ENCODE assay signal across 20 cellular contexts in genomic region chr15:68152342-68152741, GRCh38. TPM values are rescaled to one million over a fixed set of nuclear protein-coding genes. Genes with fewer than 3 reads are reported as not detected.
DNase-seq lines count a peak whose midpoint lies in the region; ATAC-seq, FAIRE-seq and TF ChIP-seq lines count a peak whose summit lies in the region.
"Had no signal": no experiment of that assay in that cellular context is flagged by ENCODE, and none has a peak within 500 bp of the region (broad histone marks: within the 10 kb centered on the region; RNA-seq: fewer than 3 reads in every experiment).

No MANE protein-coding gene starts in this region.

- H2AK9ac ChIP-seq in IMR-90 (replicated peaks; ENCODE audit: low read depth, low read length, poor library complexity) = no peak overlapping the region

- peak overlapping the region; percentile 2 for H3K27ac Mint-ChIP-seq in activated naive CD8-positive, alpha-beta T cell
- H3K27ac Mint-ChIP-seq in activated naive CD8-positive, alpha-beta T cell treated with anti-CD3 and anti-CD28 coated beads for 36 hours = no peak overlapping the region
- H3K27ac Mint-ChIP-seq: B cell; CD4-positive, alpha-beta T cell had no signal

- CTCF ChIA-PET in IMR-90 (lab: Yijun Ruan, JAX) = interaction anchor here (0.5 to 1.4 kb wide), 4 partner anchors 102 to 311 kb away, joined by 3 to 8 read pairs (median 4); no protein-coding TSS in a partner anchor

- no peak overlapping the region; a peak in 1 of 4 replicates for H4K8ac ChIP-seq in IMR-90 (ENCODE audit: low read depth in 2 of 2, low read length in 2 of 2)
- no peak overlapping the region for H4K8ac ChIP-seq in trophoblast cell (ENCODE audit: low read depth, low read length)

- POLR2A ChIA-PET in IMR-90 (lab: Charles Lee; ENCODE audit: unreplicated experiment) = interaction anchor here (0.6 kb wide), 1 partner anchor 193 kb away, joined by 5 read pairs; no protein-coding TSS in a partner anchor

- H3K79me2 ChIP-seq in trophoblast cell (ENCODE audit: control insufficient read depth, insufficient read depth, low read length, poor library complexity) = no peaks in the 10 kb centered on the region

- no CpG with 5 or more reads among the region's 2 CpGs for WGBS in IMR-90 (ENCODE audit: extremely low coverage in 2 of 2, insufficient read length in 1 of 2), 2 experiments
- no CpG with 5 or more reads among the region's 2 CpGs for WGBS in trophoblast cell (ENCODE audit: extremely low coverage, insufficient coverage, insufficient read length)

- dilution Hi-C loops in IMR-90 (cut with HindIII; ENCODE audit: low sequenced_read_pairs, unreplicated experiment) = no loop called here

- DNase-seq in activated naive CD8-positive, alpha-beta T cell treated with anti-CD3 and anti-CD28 coated beads for 36 hours = no peak
- no peak for DNase-seq in IMR-90
- DNase-seq in bronchial epithelial cell (ENCODE audit: low read depth) = peak; percentile 49
- DNase-seq in trophoblast cell = peak; percentile 30 to 70
- DNase-seq in NCI-H69 (lab: John Stamatoyannopoulos, UW) = no peak
- no peak for DNase-seq in SHP77 treated with DMSO at 0.1 percent for 48 hours (lab: John Stamatoyannopoulos, UW)
- no peak for DNase-seq in HuH-7.5 (ENCODE audit: low spot score)
- DNase-seq: 8988T; Caco-2; CD4-positive, alpha-beta T cell; DMS153; GDM1; GM23248; NCI-H1105 treated with DMSO at 0.1 percent for 48 hours; NCI-H1694; NCI-H2081 treated with DMSO at 0.1 percent for 48 hours; NCI-H446 treated with DMSO at 0.1 percent for 48 hours; Peyer's patch had no signal

- H2BK120ac ChIP-seq in IMR-90 (ENCODE audit: low read depth, low read length) (no peak overlapping the region), trophoblast cell (ENCODE audit: insufficient read depth, low read length, poor library complexity) (no peak overlapping the region)

- no peaks in the 10 kb centered on the region for H3K27me3 Mint-ChIP-seq in activated naive CD8-positive, alpha-beta T cell
- no peaks in the 10 kb centered on the region for H3K27me3 Mint-ChIP-seq in activated naive CD8-positive, alpha-beta T cell treated with anti-CD3 and anti-CD28 coated beads for 36 hours
- H3K27me3 Mint-ChIP-seq: B cell; CD4-positive, alpha-beta T cell had no signal

- no peak overlapping the region for H3K27ac ChIP-seq in IMR-90 (ENCODE audit: insufficient read depth, low read length)
- H3K27ac ChIP-seq in trophoblast cell (ENCODE audit: low read depth, low read length) = no peak overlapping the region
- H3K27ac ChIP-seq: GM23248, Peyer's patch had no signal

- H3K18ac ChIP-seq in IMR-90 (ENCODE audit: low read depth, low read length) (no peak overlapping the region), trophoblast cell (ENCODE audit: low read length) (no peak overlapping the region)

- no peak overlapping the region for H2BK5ac ChIP-seq in IMR-90 (ENCODE audit: low read depth, low read length, poor library complexity, severe bottlenecking)
- H2BK5ac ChIP-seq in trophoblast cell (ENCODE audit: low read depth, low read length, poor library complexity) = no peak overlapping the region

- H3K4me1 Mint-ChIP-seq in activated naive CD8-positive, alpha-beta T cell (ENCODE audit: low read depth) = peaks cover 10% of the 10 kb centered on the region
- peaks cover 9% of the 10 kb centered on the region for H3K4me1 Mint-ChIP-seq in activated naive CD8-positive, alpha-beta T cell treated with anti-CD3 and anti-CD28 coated beads for 36 hours
- H3K4me1 Mint-ChIP-seq: B cell had no signal

- peaks cover 3% of the 10 kb centered on the region; the same call in 1 of the 2 replicates for H3K4me1 ChIP-seq in IMR-90 (ENCODE audit: control insufficient read depth, insufficient read depth, low read length)
- no peaks in the 10 kb centered on the region for H3K4me1 ChIP-seq in trophoblast cell (ENCODE audit: control insufficient read depth in 1 of 2, insufficient read depth in 2 of 2, low read length in 2 of 2)

- ATAC-seq in IMR-90 (ENCODE audit: low read depth) = no peak

- H3K4me3 Mint-ChIP-seq in activated naive CD8-positive, alpha-beta T cell = no peak overlapping the region
- H3K4me3 Mint-ChIP-seq in activated naive CD8-positive, alpha-beta T cell treated with anti-CD3 and anti-CD28 coated beads for 36 hours = no peak overlapping the region
- H3K4me3 Mint-ChIP-seq: B cell; CD4-positive, alpha-beta T cell had no signal

- H3K79me1 ChIP-seq in IMR-90 (ENCODE audit: low read depth in 1 of 2, low read length in 2 of 2) = peaks cover 13 to 27% of the 10 kb centered on the region in 2 experiments; a peak in 3 of 4 replicates
- no peaks in the 10 kb centered on the region for H3K79me1 ChIP-seq in trophoblast cell (ENCODE audit: low read length)

- H3K27me3 ChIP-seq in IMR-90 (ENCODE audit: control insufficient read depth, insufficient read depth, low read length) (no peaks in the 10 kb centered on the region), bronchial epithelial cell (ENCODE audit: control insufficient read depth, insufficient read depth, low read length) (no peaks in the 10 kb centered on the region), trophoblast cell (ENCODE audit: insufficient read depth, low read length) (no peaks in the 10 kb centered on the region)
- H3K27me3 ChIP-seq: Peyer's patch had no signal

- H4K20me1 ChIP-seq in IMR-90 (ENCODE audit: insufficient read depth, low read length) = no peaks in the 10 kb centered on the region; the same call in 1 of the 2 replicates

- no peak overlapping the region for H2BK15ac ChIP-seq in IMR-90 (ENCODE audit: low read depth, low read length)

- H3K9me3 Mint-ChIP-seq in activated naive CD8-positive, alpha-beta T cell (ENCODE audit: low read depth) = no peaks in the 10 kb centered on the region
- H3K9me3 Mint-ChIP-seq in activated naive CD8-positive, alpha-beta T cell treated with anti-CD3 and anti-CD28 coated beads for 36 hours = no peaks in the 10 kb centered on the region
- H3K9me3 Mint-ChIP-seq: CD4-positive, alpha-beta T cell had no signal

- TF ChIP-seq CTCF in IMR-90 (conservative IDR thresholded peaks at IDR 0.05; ENCODE audit: low read depth, low read length) (no peak), bronchial epithelial cell (IDR thresholded peaks at IDR 0.05; ENCODE audit: insufficient read depth, low read length, severe bottlenecking) (no peak)

- in situ Hi-C loops in IMR-90 (cut with MboI; ENCODE audit: low sequenced_read_pairs) = loop anchor here (10.0 kb wide), 1 partner anchor 288 kb away; no protein-coding TSS in a partner anchor

- no peak for TF ChIP-seq RAD21 in IMR-90 (IDR thresholded peaks at IDR 0.05; ENCODE audit: low read length)

- intact Hi-C loops in IMR-90 (cut with micrococcal nuclease) = no loop called here

- H2AK5ac ChIP-seq in IMR-90 (ENCODE audit: low read depth, low read length) (no peak overlapping the region), trophoblast cell (ENCODE audit: low read length) (no peak overlapping the region)

- H4K91ac ChIP-seq in IMR-90 (ENCODE audit: insufficient read depth, low read depth, low read length) (no peak overlapping the region), trophoblast cell (ENCODE audit: low read depth, low read length) (no peak overlapping the region)

- no peak overlapping the region for H3K56ac ChIP-seq in IMR-90 (ENCODE audit: extremely low read depth, insufficient read depth, low read length)

- H3K14ac ChIP-seq in IMR-90 (replicated peaks; ENCODE audit: low read depth, low read length) (no peak overlapping the region), trophoblast cell (ENCODE audit: low read length) (no peak overlapping the region)

- H2BK12ac ChIP-seq in trophoblast cell (ENCODE audit: low read length) = no peak overlapping the region

- H3K36me3 ChIP-seq in IMR-90 (ENCODE audit: control insufficient read depth, insufficient read depth, low read length) (peaks cover 9% of the 10 kb centered on the region), bronchial epithelial cell (ENCODE audit: control insufficient read depth, insufficient read depth, low read length) (peaks cover 2% of the 10 kb centered on the region), trophoblast cell (ENCODE audit: control insufficient read depth in 1 of 2, insufficient read depth in 2 of 2, low read length in 2 of 2) (no peaks in the 10 kb centered on the region)

- H3K23ac ChIP-seq in IMR-90 (ENCODE audit: low read depth, low read length) (no peak overlapping the region), trophoblast cell (ENCODE audit: low read length) (no peak overlapping the region)

- no peaks in the 10 kb centered on the region for H3K9me1 ChIP-seq in IMR-90 (ENCODE audit: insufficient read depth, low read length)

- BruUV-seq in IMR-90 (replicated peaks; lab: Mats Ljungman, UMichigan) = no TSS peak

- no peak overlapping the region for H4K5ac ChIP-seq in IMR-90 (ENCODE audit: low read depth, low read length)

- H3K9me3 ChIP-seq in IMR-90 (ENCODE audit: control insufficient read depth, insufficient read depth, low read length) (no peaks in the 10 kb centered on the region), trophoblast cell (ENCODE audit: insufficient read depth, low read depth, low read length) (no peaks in the 10 kb centered on the region)
- H3K9me3 ChIP-seq: Caco-2, Peyer's patch had no signal

- H3K4ac ChIP-seq in IMR-90 (ENCODE audit: low read depth, low read length) (no peak overlapping the region), trophoblast cell (ENCODE audit: low read depth, low read length) (no peak overlapping the region)

- H4K12ac ChIP-seq in trophoblast cell (ENCODE audit: low read depth, low read length) = no peak overlapping the region

- TF ChIP-seq POLR2A in IMR-90 (IDR thresholded peaks at IDR 0.05; ENCODE audit: low read depth, low read length) = no peak

- no peak overlapping the region for H3K4me3 ChIP-seq in IMR-90 (ENCODE audit: insufficient read depth, low read depth, low read length)
- no peak overlapping the region for H3K4me3 ChIP-seq in bronchial epithelial cell (ENCODE audit: low read depth, low read length)
- H3K4me3 ChIP-seq in trophoblast cell (ENCODE audit: low read depth, low read length) = no peak overlapping the region
- H3K4me3 ChIP-seq: GM23248, Peyer's patch had no signal

- H3K9ac ChIP-seq in IMR-90 (ENCODE audit: low read depth, low read length) (no peak overlapping the region), trophoblast cell (ENCODE audit: low read length) (no peak overlapping the region)
- H3K9ac ChIP-seq: GM23248 had no signal

- no peak overlapping the region for H3K4me2 ChIP-seq in IMR-90 (ENCODE audit: low read depth, low read length)
- H3K4me2 ChIP-seq in trophoblast cell (ENCODE audit: low read length) = no peak overlapping the region

- FAIRE-seq in bronchial epithelial cell (lab: Jason Lieb, UNC) = no peak

- no peak overlapping the region for H2BK20ac ChIP-seq in IMR-90 (ENCODE audit: low read depth, low read length)

- H2AFZ ChIP-seq in IMR-90 (replicated peaks; ENCODE audit: low read length, poor library complexity) = no peak overlapping the region
- no peak overlapping the region for H2AFZ ChIP-seq in trophoblast cell (ENCODE audit: insufficient read depth, low read length, poor library complexity)
- H2AFZ ChIP-seq: GM23248 had no signal

- peaks cover 6% of the 10 kb centered on the region for H3K36me3 Mint-ChIP-seq in activated naive CD8-positive, alpha-beta T cell
- H3K36me3 Mint-ChIP-seq in activated naive CD8-positive, alpha-beta T cell treated with anti-CD3 and anti-CD28 coated beads for 36 hours = peaks cover 18% of the 10 kb centered on the region

RNA-seq across cellular contexts. Expression of gene CALML4, which starts 52.8 kb away (rescaled TPM):
- 1 to 10 TPM; 5.4 to 7.4 TPM for total RNA-seq in activated naive CD8-positive, alpha-beta T cell treated with anti-CD3 and anti-CD28 coated beads for 36 hours
- total RNA-seq in IMR-90 (2012; rRNA removed) = 0.36 and 0.56 TPM in 2 replicates
- 0.89 and 1.3 TPM in 2 replicates for polyA plus RNA-seq in IMR-90 (2012; rRNA removed)
- 0.25 and 0.43 TPM in 2 replicates for polyA plus RNA-seq in IMR-90 (2012; cell fraction: cytosol; rRNA removed)
- polyA plus RNA-seq in IMR-90 (2012; cell fraction: nucleus; rRNA removed; ENCODE audit: low replicate concordance) = 2.5 and 7.9 TPM in 2 replicates
- total RNA-seq in bronchial epithelial cell = 4.5 and 6.4 TPM in 2 replicates
- 9.6 and 10.6 TPM in 2 replicates for polyA plus RNA-seq in trophoblast cell (2013)

Comparison
In these comparisons a context has a peak if more than half of its experiments do, and no peak if none do; other contexts are left out.
1. DNase-seq: peak in bronchial epithelial cell (single experiment) and trophoblast cell (2 of 2); none in activated naive CD8-positive, alpha-beta T cell treated with anti-CD3 and anti-CD28 coated beads for 36 hours (single experiment), IMR-90 (single experiment), NCI-H69 (single experiment), SHP77 treated with DMSO at 0.1 percent for 48 hours (single experiment) and HuH-7.5 (single experiment).